In the genomic region with DNA sequence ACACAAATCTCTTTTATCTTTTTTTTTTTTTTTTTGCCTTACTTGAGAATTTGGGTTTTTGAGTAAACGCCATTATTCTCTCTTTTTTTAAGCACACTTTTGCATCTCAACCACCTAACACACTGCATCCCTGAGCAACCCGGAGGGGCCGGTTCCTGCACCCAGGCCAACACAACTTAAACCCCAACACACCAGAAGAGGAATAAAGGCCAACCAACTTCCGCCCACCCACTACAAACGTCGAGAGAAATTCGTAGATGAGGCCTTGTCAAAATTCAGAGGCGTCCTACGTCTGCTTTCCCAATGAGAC, we compare ENCODE assay signal across 8 cellular contexts. TPM values are rescaled to one million over a fixed set of nuclear protein-coding genes. Genes with fewer than 3 reads are reported as not detected.
DNase-seq lines count a peak whose midpoint lies in the region; ATAC-seq and TF ChIP-seq lines count a peak whose summit lies in the region.

No MANE protein-coding gene starts in this region.

- DNase-seq in astrocyte of the cerebellum (ENCODE audit: low read depth) (no peak), right lobe of liver (no peak), upper lobe of right lung (no peak), activated gamma-delta T cell (lab: John Stamatoyannopoulos, UW) (no peak)

- H3K4me3 ChIP-seq in BLaER1 treated with 17β-estradiol and CSF1 and Interleukin-3, amounts not matched to agents 10 nM and 100 nM = peak overlapping the region; percentile 70 to 91 (median 82)
- H3K4me3 ChIP-seq in astrocyte of the cerebellum (ENCODE audit: low read depth, low read length) (peak overlapping the region; percentile 81), right lobe of liver (peak overlapping the region; percentile 42 to 65 (median 58)), upper lobe of right lung (peak overlapping the region; percentile 68)

- no peaks in the 10 kb centered on the region for H3K27me3 ChIP-seq in BLaER1 treated with 17β-estradiol and CSF1 and Interleukin-3, amounts not matched to agents 10 nM and 100 nM
- H3K27me3 ChIP-seq in right lobe of liver (no peaks in the 10 kb centered on the region), upper lobe of right lung (no peaks in the 10 kb centered on the region)

- peak overlapping the region; percentile 78 to 97 (median 93); a peak in 21 of 22 replicates for H3K9ac ChIP-seq in BLaER1 treated with 17β-estradiol and CSF1 and Interleukin-3, amounts not matched to agents 10 nM and 100 nM

- peak overlapping the region; percentile 82 to 92 (median 86) for H3K4me2 ChIP-seq in BLaER1 treated with 17β-estradiol and CSF1 and Interleukin-3, amounts not matched to agents 10 nM and 100 nM

- 5% methylated on average over 9 of the region's 9 CpGs for WGBS in right lobe of liver (ENCODE audit: insufficient coverage, low coverage, low lambda C conversion rate, missing lambda C conversion rate)

- H3K27ac ChIP-seq in BLaER1 treated with 17β-estradiol and CSF1 and Interleukin-3, amounts not matched to agents 10 nM and 100 nM = peak overlapping the region; percentile 67 to 98 (median 90); a peak in 21 of 22 replicates
- H3K27ac ChIP-seq in right lobe of liver (no peak overlapping the region), upper lobe of right lung (peak overlapping the region; percentile 19)

- intact Hi-C loops in right lobe of liver (cut with DNase I) = no loop called here
- intact Hi-C loops in upper lobe of right lung (cut with DNase I) = no loop called here

- TF ChIP-seq CTCF in astrocyte of the cerebellum (IDR thresholded peaks at IDR 0.05; ENCODE audit: low read depth, low read length, missing control alignments) (no peak), right lobe of liver (IDR thresholded peaks at IDR 0.05) (no peak), upper lobe of right lung (IDR thresholded peaks at IDR 0.05) (no peak)

- no peaks in the 10 kb centered on the region for H3K9me3 ChIP-seq in BLaER1 treated with 17β-estradiol and CSF1 and Interleukin-3, amounts not matched to agents 10 nM and 100 nM (replicated peaks in 1 of 11)
- no peaks in the 10 kb centered on the region for H3K9me3 ChIP-seq in right lobe of liver
- no peaks in the 10 kb centered on the region for H3K9me3 ChIP-seq in upper lobe of right lung

- TF ChIP-seq POLR2A in right lobe of liver (IDR thresholded peaks at IDR 0.05) = no peak

- peaks cover 13 to 23% (median 18%) of the 10 kb centered on the region in 10 experiments; a peak in 19 of 20 replicates for H3K4me1 ChIP-seq in BLaER1 treated with 17β-estradiol and CSF1 and Interleukin-3, amounts not matched to agents 10 nM and 100 nM
- H3K4me1 ChIP-seq in right lobe of liver (no peaks in the 10 kb centered on the region), upper lobe of right lung (peaks cover 5% of the 10 kb centered on the region)

- no peaks in the 10 kb centered on the region for H4K20me1 ChIP-seq in BLaER1 treated with 17β-estradiol and CSF1 and Interleukin-3, amounts not matched to agents 10 nM and 100 nM

- peak; percentile 20 for ATAC-seq in HG02642 (IDR thresholded peaks at IDR 0.05; ENCODE audit: poor library complexity, unreplicated experiment)
- ATAC-seq in right lobe of liver = peak in 1 of 4 donors; percentile 36
- ATAC-seq in upper lobe of right lung = no peak
- ATAC-seq in HG03442 (IDR thresholded peaks at IDR 0.05; ENCODE audit: unreplicated experiment) = no peak
- no peak for ATAC-seq in GM18520 (IDR thresholded peaks at IDR 0.05; ENCODE audit: unreplicated experiment)

- peaks cover 18 to 40% (median 36%) of the 10 kb centered on the region in 11 experiments for H3K36me3 ChIP-seq in BLaER1 treated with 17β-estradiol and CSF1 and Interleukin-3, amounts not matched to agents 10 nM and 100 nM
- H3K36me3 ChIP-seq in right lobe of liver (peaks cover 0 to 4% (median 0%) of the 10 kb centered on the region in 4 donors), upper lobe of right lung (no peaks in the 10 kb centered on the region)

- in situ Hi-C loops in astrocyte of the cerebellum (cut with HindIII; ENCODE audit: low sequenced_read_pairs) = no loop called here

RNA-seq across cellular contexts. Expression of a gene that starts 0.4 kb away (rescaled TPM):
- total RNA-seq in right lobe of liver = 1 to 10 TPM in 3 of 6 experiments, under 1 TPM in 3; 0.13 to 2.5 (median 1.6) TPM
- 1.7 TPM for total RNA-seq in upper lobe of right lung

Comparison
In these comparisons a context has a peak if more than half of its experiments do, and no peak if none do; other contexts are left out.
1. H3K27ac ChIP-seq: peak in BLaER1 treated with 17β-estradiol and CSF1 and Interleukin-3, amounts not matched to agents 10 nM and 100 nM (11 of 11) and upper lobe of right lung (single experiment); none in right lobe of liver (0 of 3).
2. Peak in every context shown above with its lines, with median percentiles within 50 percentile points of each other: H3K4me3 ChIP-seq.